In the genomic region with DNA sequence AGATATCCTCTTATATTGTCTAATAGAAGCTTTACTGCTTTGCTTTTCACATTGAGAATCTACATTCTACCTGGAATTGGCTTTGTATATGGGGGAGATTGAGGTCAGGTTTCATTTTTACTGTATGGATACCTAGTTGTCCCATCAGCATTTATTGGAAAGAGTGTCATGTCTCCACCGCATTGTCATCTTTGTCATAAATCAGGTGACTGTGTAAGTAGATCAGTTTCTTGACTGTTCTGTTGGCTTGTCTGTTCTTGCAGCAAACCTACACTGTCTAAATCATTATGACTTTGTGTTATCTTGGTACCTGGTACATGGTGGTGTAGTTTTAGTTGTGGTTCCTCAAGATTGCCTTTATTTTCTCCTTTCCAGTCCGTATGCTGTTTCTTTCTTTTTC, we compare ENCODE assay signal across 18 cellular contexts. TPM values are rescaled to one million over a fixed set of nuclear protein-coding genes. Genes with fewer than 3 reads are reported as not detected.
DNase-seq lines count a peak whose midpoint lies in the region; ATAC-seq, FAIRE-seq and TF ChIP-seq lines count a peak whose summit lies in the region.
"Had no signal": no experiment of that assay in that cellular context is flagged by ENCODE, and none has a peak within 500 bp of the region (broad histone marks: within the 10 kb centered on the region; RNA-seq: fewer than 3 reads in every experiment).

No MANE protein-coding gene starts in this region.

- ATAC-seq in CD4-positive, alpha-beta T cell (ENCODE audit: poor library complexity), result no peak
- ATAC-seq in natural killer cell (no peak), HG02840 (IDR thresholded peaks at IDR 0.05; ENCODE audit: low FRiP score, unreplicated experiment) (no peak)
- ATAC-seq: left lung had no signal

- FAIRE-seq in GM12891 (lab: Jason Lieb, UNC), result peak; percentile 31

- no peak overlapping the region for H3K4me3 Mint-ChIP-seq in CD4-positive, alpha-beta T cell
- no peak overlapping the region for H3K4me3 Mint-ChIP-seq in activated naive CD8-positive, alpha-beta T cell treated with anti-CD3 and anti-CD28 coated beads for 36 hours
- H3K4me3 Mint-ChIP-seq in natural killer cell, result no peak overlapping the region
- H3K4me3 Mint-ChIP-seq: B cell had no signal

- CTCF ChIA-PET in CD4-positive, alpha-beta T cell (lab: Charles Lee), result no interaction called here

- no peaks in the 10 kb centered on the region for H3K27me3 Mint-ChIP-seq in CD4-positive, alpha-beta T cell
- H3K27me3 Mint-ChIP-seq in activated naive CD8-positive, alpha-beta T cell treated with anti-CD3 and anti-CD28 coated beads for 36 hours, result no peaks in the 10 kb centered on the region
- H3K27me3 Mint-ChIP-seq in natural killer cell (ENCODE audit: low read depth in 2 of 2), result no peaks in the 10 kb centered on the region
- H3K27me3 Mint-ChIP-seq: B cell had no signal

- POLR2A ChIA-PET in CD4-positive, alpha-beta T cell (lab: Charles Lee), result no interaction called here

- no peaks in the 10 kb centered on the region for H3K27me3 ChIP-seq in CD4-positive, alpha-beta T cell (ENCODE audit: control insufficient read depth, insufficient read depth, low read length)
- H3K27me3 ChIP-seq: adrenal gland, esophagus muscularis mucosa, left lung had no signal

- H3K9me3 ChIP-seq in CD4-positive, alpha-beta T cell (ENCODE audit: control insufficient read depth, low read length), result no peaks in the 10 kb centered on the region
- H3K9me3 ChIP-seq: adrenal gland, esophagus muscularis mucosa, left lung had no signal

- TF ChIP-seq CTCF in CD4-positive, alpha-beta T cell (IDR thresholded peaks at IDR 0.05), result no peak
- no peak for TF ChIP-seq CTCF in natural killer cell (IDR thresholded peaks at IDR 0.05)

- H3K4me1 Mint-ChIP-seq in CD4-positive, alpha-beta T cell (ENCODE audit: low read depth), result peaks cover 80% of the 10 kb centered on the region
- peaks cover 61% of the 10 kb centered on the region for H3K4me1 Mint-ChIP-seq in activated naive CD8-positive, alpha-beta T cell treated with anti-CD3 and anti-CD28 coated beads for 36 hours
- peaks cover 68 to 73% of the 10 kb centered on the region in 2 donors for H3K4me1 Mint-ChIP-seq in natural killer cell

- no peak for TF ChIP-seq POLR2A in GM12891 (IDR thresholded peaks at IDR 0.05; ENCODE audit: low read depth, low read length)

- H3K9me3 Mint-ChIP-seq in CD4-positive, alpha-beta T cell, result no peaks in the 10 kb centered on the region
- peaks cover 11% of the 10 kb centered on the region for H3K9me3 Mint-ChIP-seq in activated naive CD8-positive, alpha-beta T cell treated with anti-CD3 and anti-CD28 coated beads for 36 hours
- no peaks in the 10 kb centered on the region for H3K9me3 Mint-ChIP-seq in natural killer cell

- intact Hi-C loops in CD4-positive, alpha-beta T cell (cut with DNase I, micrococcal nuclease), result loop anchor here in 1 of 2 experiments (10.0 kb wide), 2 partner anchors 103 to 733 kb away; partner anchors contain the start of gene UQCRFS1
- intact Hi-C loops in natural killer cell (cut with micrococcal nuclease), result no loop called here

- H3K36me3 Mint-ChIP-seq in CD4-positive, alpha-beta T cell (ENCODE audit: low read depth), result peaks cover 44% of the 10 kb centered on the region
- peaks cover 63% of the 10 kb centered on the region for H3K36me3 Mint-ChIP-seq in activated naive CD8-positive, alpha-beta T cell treated with anti-CD3 and anti-CD28 coated beads for 36 hours
- no peaks in the 10 kb centered on the region for H3K36me3 Mint-ChIP-seq in natural killer cell

- DNase-seq in CD4-positive, alpha-beta T cell, result no peak
- no peak for DNase-seq in GM12891 (ENCODE audit: insufficient read length, low spot score)
- DNase-seq in activated naive CD8-positive, alpha-beta T cell treated with anti-CD3 and anti-CD28 coated beads for 36 hours, result no peak
- DNase-seq in natural killer cell, result no peak
- no peak for DNase-seq in ACHN
- DNase-seq in NCI-H128 (lab: John Stamatoyannopoulos, UW; ENCODE audit: unreplicated experiment), result no peak
- DNase-seq: adrenal gland; central memory CD4-positive, alpha-beta T cell; KG1; left lung; NCI-H1048; NCI-H526 treated with DMSO at 0.1 percent for 48 hours; SHP77 treated with DMSO at 0.1 percent for 48 hours; stimulated activated CD4-positive, alpha-beta T cell treated with anti-CD3 and anti-CD28 coated beads, Interleukin-1b, Interleukin-23, amount 100 ng/mL, for 48 hours; WERI-Rb-1 had no signal

- H3K27ac Mint-ChIP-seq in CD4-positive, alpha-beta T cell, result peak overlapping the region; percentile 58
- H3K27ac Mint-ChIP-seq in activated naive CD8-positive, alpha-beta T cell treated with anti-CD3 and anti-CD28 coated beads for 36 hours, result peak overlapping the region; percentile 82
- H3K27ac Mint-ChIP-seq in natural killer cell, result peak overlapping the region; percentile 31 to 41
- H3K27ac Mint-ChIP-seq: B cell had no signal

- in situ Hi-C loops in ACHN (cut with HindIII; ENCODE audit: low pct_ligation_motif_present, low pct_unique_long_range_greater_than_20kb, low sequenced_read_pairs), result no loop called here

- no peak overlapping the region for H3K27ac ChIP-seq in CD4-positive, alpha-beta T cell (ENCODE audit: low read depth, low read length)
- H3K27ac ChIP-seq: esophagus muscularis mucosa, left lung, WERI-Rb-1 had no signal

TF ChIP-seq in GM12891, 5 proteins besides CTCF, POLR2A, EP300 and RAD21:
- TF ChIP-seq POU2F2 (IDR thresholded peaks at IDR 0.05; ENCODE audit: low read depth, low read length), result no peak
- TF ChIP-seq TAF1 (IDR thresholded peaks at IDR 0.05; ENCODE audit: low read depth, low read length), result no peak
- no peak for TF ChIP-seq POLR2AphosphoS5 (IDR thresholded peaks at IDR 0.05; ENCODE audit: low read depth, low read length)
- TF ChIP-seq PAX5 (IDR thresholded peaks at IDR 0.05; ENCODE audit: insufficient read depth, low read length, severe bottlenecking), result no peak
- TF ChIP-seq SPI1 (IDR thresholded peaks at IDR 0.05; ENCODE audit: low read depth, low read length), result no peak

RNA-seq across cellular contexts. Expression of gene URI1, which starts 5.8 kb away (rescaled TPM):
- total RNA-seq in CD4-positive, alpha-beta T cell, result 10 to 100 TPM; 50.9 to 63.6 TPM
- 45.5 TPM for polyA plus RNA-seq in GM12891 (2012; ENCODE audit: low read depth, missing spikeins)
- total RNA-seq in activated naive CD8-positive, alpha-beta T cell treated with anti-CD3 and anti-CD28 coated beads for 36 hours, result 10 to 100 TPM; 69.7 to 75.4 TPM
- 10 to 100 TPM; 66.8 to 72.8 (median 68.4) TPM for total RNA-seq in natural killer cell
